ENCODE assay signal across 19 cellular contexts in the genomic region with DNA sequence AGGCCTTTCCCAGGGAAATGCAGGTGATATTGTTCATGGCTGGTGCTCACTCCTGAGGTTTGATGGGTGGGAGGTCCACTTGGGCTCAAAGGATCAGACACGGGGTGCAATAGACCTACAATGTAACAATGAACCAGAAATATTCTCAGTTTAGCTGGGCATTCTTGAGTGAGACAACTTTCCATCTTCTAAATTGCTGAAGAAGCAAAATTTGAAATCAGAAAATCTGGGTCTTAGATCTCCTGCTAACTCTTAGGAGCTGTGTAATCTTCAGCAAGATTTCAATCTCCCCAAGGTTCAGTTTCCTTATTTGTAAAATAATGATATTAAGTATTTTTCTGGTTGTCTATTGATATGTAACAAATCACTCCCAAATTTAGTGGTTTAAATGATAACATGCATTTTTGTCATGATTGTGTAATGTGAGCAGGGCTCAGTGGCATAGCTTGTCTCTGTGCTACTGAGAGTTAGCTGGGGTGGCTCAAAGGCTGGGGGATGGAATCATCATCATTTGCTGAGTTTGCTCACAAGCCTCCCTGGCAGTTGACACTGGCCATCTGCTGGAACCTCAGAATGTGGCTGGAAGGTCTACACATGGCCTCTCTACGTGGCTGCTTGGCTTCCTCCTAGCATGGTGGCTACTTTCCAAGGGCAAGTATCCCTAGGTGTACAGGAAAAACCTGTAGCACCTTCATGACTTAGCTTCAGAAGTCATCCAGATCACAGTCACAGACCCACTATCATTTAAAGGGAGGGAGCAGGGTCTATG.
DNase-seq lines count a peak whose midpoint lies in the region; ATAC-seq, FAIRE-seq and TF ChIP-seq lines count a peak whose summit lies in the region.
"Had no signal": no experiment of that assay in that cellular context is flagged by ENCODE, and none has a peak within 500 bp of the region (broad histone marks: within the 10 kb centered on the region; RNA-seq: fewer than 3 reads in every experiment).

No MANE protein-coding gene starts in this region.

- H3K27ac ChIP-seq in K562 (ENCODE audit: extremely low read depth, low read depth, low read length) = no peak overlapping the region
- H3K27ac ChIP-seq in WERI-Rb-1 = no peak overlapping the region
- H3K27ac ChIP-seq: BLaER1, C4-2B had no signal

- H3K79me2 ChIP-seq in K562 (ENCODE audit: control insufficient read depth, insufficient read depth, low read length) = no peaks in the 10 kb centered on the region

- 0 out of 2 replicates have a peak, but pooled peaks cover 2% of the 10 kb centered on the region for H3K9me3 ChIP-seq in K562 (replicated peaks; ENCODE audit: control insufficient read depth, insufficient read depth, low read depth, low read length)
- no peaks in the 10 kb centered on the region for H3K9me3 ChIP-seq in WERI-Rb-1 (ENCODE audit: severe bottlenecking)
- H3K9me3 ChIP-seq: BLaER1, Caco-2, HAP-1 had no signal

- no peak for TF ChIP-seq EP300 in K562 (IDR thresholded peaks at IDR 0.05; ENCODE audit: low read length)

- no peaks in the 10 kb centered on the region for H3K36me3 Mint-ChIP-seq in HFFc6 (ENCODE audit: low read depth)
- H3K36me3 Mint-ChIP-seq: CD4-positive, CD25-positive, alpha-beta regulatory T cell; CD8-positive, alpha-beta T cell had no signal

- TF ChIP-seq RAD21 in K562 (CRISPR knock-in tag; conservative IDR thresholded peaks at IDR 0.05 in 1 of 2, IDR thresholded peaks at IDR 0.05 in 1 of 2) = no peak

- intact Hi-C loops in K562 (cut with micrococcal nuclease) = no loop called here

- POLR2A ChIA-PET in K562 (lab: Yijun Ruan, JAX) = interaction anchor here (0.6 kb wide), 1 partner anchor 199 kb away, joined by 3 read pairs; no protein-coding TSS in a partner anchor

- no peaks in the 10 kb centered on the region for H3K4me1 Mint-ChIP-seq in HFFc6 (ENCODE audit: low read depth)
- H3K4me1 Mint-ChIP-seq: B cell; CD4-positive, CD25-positive, alpha-beta regulatory T cell; GM23338 had no signal

- BruUV-seq in K562 (replicated peaks; lab: Mats Ljungman, UMichigan) = no TSS peak

- no peaks in the 10 kb centered on the region for H3K27me3 Mint-ChIP-seq in HFFc6 (ENCODE audit: insufficient read depth)
- H3K27me3 Mint-ChIP-seq: B cell had no signal

- H3K27me3 ChIP-seq in K562 (ENCODE audit: control insufficient read depth in 2 of 2, insufficient read depth in 2 of 2, low read length in 2 of 2) = no peaks in the 10 kb centered on the region
- H3K27me3 ChIP-seq in WERI-Rb-1 (ENCODE audit: insufficient read depth, low read depth, severe bottlenecking) = no peaks in the 10 kb centered on the region
- H3K27me3 ChIP-seq: BLaER1 had no signal

- H3K4me3 Mint-ChIP-seq in HFFc6 = no peak overlapping the region
- H3K4me3 Mint-ChIP-seq: B cell; CD4-positive, CD25-positive, alpha-beta regulatory T cell; CD8-positive, alpha-beta T cell; GM23338 had no signal

- no peaks in the 10 kb centered on the region for H3K4me1 ChIP-seq in K562 (replicated peaks in 1 of 2; ENCODE audit: control insufficient read depth in 2 of 2, insufficient read depth in 2 of 2, low read length in 2 of 2)
- H3K4me1 ChIP-seq: BLaER1, Caco-2, HAP-1 had no signal

- no peak overlapping the region for H3K27ac Mint-ChIP-seq in HFFc6
- H3K27ac Mint-ChIP-seq: B cell; CD4-positive, CD25-positive, alpha-beta regulatory T cell; CD8-positive, alpha-beta T cell; GM23338 had no signal

- H3K9ac ChIP-seq in K562 (ENCODE audit: insufficient read depth in 1 of 2, low read depth in 2 of 2, low read length in 2 of 2) = no peak overlapping the region
- H3K9ac ChIP-seq: BLaER1 had no signal

- FAIRE-seq in K562 (lab: Jason Lieb, UNC) = no peak
- FAIRE-seq: GM12878, H54 had no signal

- H3K4me2 ChIP-seq in K562 (ENCODE audit: insufficient read depth, low read length) = no peak overlapping the region
- H3K4me2 ChIP-seq: BLaER1, GM23338 had no signal

- no peaks in the 10 kb centered on the region for H3K9me1 ChIP-seq in K562 (ENCODE audit: control insufficient read depth, insufficient read depth, low read length)

- H3K36me3 ChIP-seq in K562 (ENCODE audit: control insufficient read depth, insufficient read depth, low read length) = no peaks in the 10 kb centered on the region
- H3K36me3 ChIP-seq in WERI-Rb-1 = no peaks in the 10 kb centered on the region
- H3K36me3 ChIP-seq: BLaER1, HAP-1 had no signal

- CTCF ChIA-PET in K562 (lab: Yijun Ruan, JAX; ENCODE audit: low intra/inter-chr PET ratio) = no interaction called here

- WGBS in K562 (ENCODE audit: insufficient coverage, low coverage, missing lambda C conversion rate) = 0% methylated on average over 2 of the region's 2 CpGs

- DNase-seq in G401 (ENCODE audit: low spot score) (peak; percentile 93), K562 (ENCODE audit: extremely low read depth in 1 of 4, low spot score in 3 of 4) (no peak), cerebellum (ENCODE audit: low spot score) (peak; percentile 74), HFFc6 (no peak), WERI-Rb-1 (no peak)
- no peak for DNase-seq in activated T-cell treated with anti-CD3 and anti-CD28 coated beads, Interleukin-2, amount 50 U/mL, for 48 hours
- DNase-seq: Caco-2; CD4-positive, CD25-positive, alpha-beta regulatory T cell; CD8-positive, alpha-beta T cell; DMS153; DND-41; GDM1 had no signal

- TF ChIP-seq CTCF in K562 (IDR thresholded peaks at IDR 0.05 in 2 of 3, conservative IDR thresholded peaks at IDR 0.05 in 1 of 3; ENCODE audit: insufficient read depth in 2 of 3, low read depth in 1 of 3, low read length in 3 of 3) = no peak
- no peak for TF ChIP-seq CTCF in HFFc6 (IDR thresholded peaks at IDR 0.05)
- TF ChIP-seq CTCF in WERI-Rb-1 (IDR thresholded peaks at IDR 0.05; ENCODE audit: low read depth, low read length) = no peak

- ATAC-seq in K562 = no peak
- ATAC-seq: CD8-positive, alpha-beta T cell; GM12878; GM23338 had no signal

- no peak for TF ChIP-seq POLR2A in K562 (conservative IDR thresholded peaks at IDR 0.05)

- H2AFZ ChIP-seq in K562 (ENCODE audit: low read depth, low read length) = no peak overlapping the region
- H2AFZ ChIP-seq: GM23338 had no signal

- no peak overlapping the region for H3K4me3 ChIP-seq in K562
- H3K4me3 ChIP-seq in WERI-Rb-1 (ENCODE audit: low read depth, low read length) = no peak overlapping the region
- H3K4me3 ChIP-seq: BLaER1, GM12878, GM23338, HAP-1 had no signal

- no peaks in the 10 kb centered on the region for H4K20me1 ChIP-seq in K562 (replicated peaks; ENCODE audit: control insufficient read depth, insufficient read depth, low read length)
- H4K20me1 ChIP-seq: BLaER1 had no signal

- in situ Hi-C loops in G401 (cut with HindIII; ENCODE audit: low sequenced_read_pairs) (no loop called here), K562 (cut with MboI) (no loop called here)

- peaks cover 28% of the 10 kb centered on the region for H3K9me3 Mint-ChIP-seq in HFFc6
- H3K9me3 Mint-ChIP-seq: CD8-positive, alpha-beta T cell; GM23338 had no signal

TF ChIP-seq in K562, 482 proteins besides CTCF, POLR2A, EP300 and RAD21 (continues in another document):
- TF ChIP-seq KAT8 (IDR thresholded peaks at IDR 0.05; ENCODE audit: low read depth) (no peak), ZNF133 (CRISPR knock-in tag; IDR thresholded peaks at IDR 0.05) (no peak), E2F4 (CRISPR knock-in tag; IDR thresholded peaks at IDR 0.05; ENCODE audit: low read depth) (no peak), ELF4 (CRISPR knock-in tag; IDR thresholded peaks at IDR 0.05) (no peak), NFE2 (IDR thresholded peaks at IDR 0.05; ENCODE audit: low read depth) (no peak), ZNF232 (CRISPR knock-in tag; IDR thresholded peaks at IDR 0.05) (no peak), ILK (tag; IDR thresholded peaks at IDR 0.05; ENCODE audit: borderline replicate concordance, low read depth) (no peak), MAFF (IDR thresholded peaks at IDR 0.05; ENCODE audit: low read length) (peak; percentile 66), C11orf30 (IDR thresholded peaks at IDR 0.05; ENCODE audit: low read depth) (peak; percentile 49; the same call in 1 of the 2 replicates)
- TF ChIP-seq, protein P1, sequence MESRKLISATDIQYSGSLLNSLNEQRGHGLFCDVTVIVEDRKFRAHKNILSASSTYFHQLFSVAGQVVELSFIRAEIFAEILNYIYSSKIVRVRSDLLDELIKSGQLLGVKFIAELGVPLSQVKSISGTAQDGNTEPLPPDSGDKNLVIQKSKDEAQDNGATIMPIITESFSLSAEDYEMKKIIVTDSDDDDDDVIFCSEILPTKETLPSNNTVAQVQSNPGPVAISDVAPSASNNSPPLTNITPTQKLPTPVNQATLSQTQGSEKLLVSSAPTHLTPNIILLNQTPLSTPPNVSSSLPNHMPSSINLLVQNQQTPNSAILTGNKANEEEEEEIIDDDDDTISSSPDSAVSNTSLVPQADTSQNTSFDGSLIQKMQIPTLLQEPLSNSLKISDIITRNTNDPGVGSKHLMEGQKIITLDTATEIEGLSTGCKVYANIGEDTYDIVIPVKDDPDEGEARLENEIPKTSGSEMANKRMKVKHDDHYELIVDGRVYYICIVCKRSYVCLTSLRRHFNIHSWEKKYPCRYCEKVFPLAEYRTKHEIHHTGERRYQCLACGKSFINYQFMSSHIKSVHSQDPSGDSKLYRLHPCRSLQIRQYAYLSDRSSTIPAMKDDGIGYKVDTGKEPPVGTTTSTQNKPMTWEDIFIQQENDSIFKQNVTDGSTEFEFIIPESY (CRISPR knock-in tag; IDR thresholded peaks at IDR 0.05) = no peak
- TF ChIP-seq, protein P2, sequence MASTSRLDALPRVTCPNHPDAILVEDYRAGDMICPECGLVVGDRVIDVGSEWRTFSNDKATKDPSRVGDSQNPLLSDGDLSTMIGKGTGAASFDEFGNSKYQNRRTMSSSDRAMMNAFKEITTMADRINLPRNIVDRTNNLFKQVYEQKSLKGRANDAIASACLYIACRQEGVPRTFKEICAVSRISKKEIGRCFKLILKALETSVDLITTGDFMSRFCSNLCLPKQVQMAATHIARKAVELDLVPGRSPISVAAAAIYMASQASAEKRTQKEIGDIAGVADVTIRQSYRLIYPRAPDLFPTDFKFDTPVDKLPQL (IDR thresholded peaks at IDR 0.05; ENCODE audit: extremely low read depth, insufficient read length) = no peak

Comparison
In these comparisons a context has a peak if more than half of its experiments do, and no peak if none do; other contexts are left out.
1. DNase-seq: peak in G401 (single experiment) and cerebellum (single experiment); none in K562 (0 of 4), HFFc6 (single experiment), WERI-Rb-1 (single experiment) and activated T-cell treated with anti-CD3 and anti-CD28 coated beads, Interleukin-2, amount 50 U/mL, for 48 hours (0 of 2).